ENCODE assay signal across 18 cellular contexts in the genomic region with DNA sequence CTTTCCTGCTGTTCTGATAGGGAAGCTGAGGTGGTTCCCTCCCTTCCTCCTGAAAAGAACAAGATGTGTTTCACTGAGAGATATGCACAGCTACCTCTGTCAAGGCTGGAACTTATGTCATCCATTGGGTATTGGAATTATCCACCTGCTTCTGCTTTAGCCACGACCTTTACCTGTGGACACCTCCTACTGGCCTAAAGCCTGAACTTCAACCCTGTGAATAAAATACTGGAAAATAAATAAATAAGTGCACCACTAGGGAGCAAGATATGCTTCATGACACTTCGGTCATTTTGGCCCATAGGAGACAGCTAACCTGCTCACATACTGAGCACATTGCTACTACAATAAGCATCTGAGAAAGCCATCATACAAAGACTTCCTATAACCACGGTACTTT.
DNase-seq lines count a peak whose midpoint lies in the region; ATAC-seq, FAIRE-seq and TF ChIP-seq lines count a peak whose summit lies in the region.
"Had no signal": no experiment of that assay in that cellular context is flagged by ENCODE, and none has a peak within 500 bp of the region (broad histone marks: within the 10 kb centered on the region; RNA-seq: fewer than 3 reads in every experiment).

No MANE protein-coding gene starts in this region.

- DNase-seq in ACHN: peak; percentile 1
- peak; percentile 2 for DNase-seq in bronchial epithelial cell (ENCODE audit: low read depth)
- no peak for DNase-seq in GM19239 (ENCODE audit: insufficient read length, low spot score)
- no peak for DNase-seq in central memory CD4-positive, alpha-beta T cell
- no peak for DNase-seq in Ammon's horn (ENCODE audit: low spot score)
- DNase-seq: activated CD4-positive, alpha-beta T cell treated with anti-CD3 and anti-CD28 coated beads, Interleukin-2, amount 10 ng/mL, durations not matched to agents 7 days and 5 days; activated T-cell treated with anti-CD3 and anti-CD28 coated beads for 4 hours; body of pancreas; dorsolateral prefrontal cortex; esophagus squamous epithelium; NCI-H187 treated with DMSO at 0.1 percent for 48 hours; right lobe of liver; stomach; uterus had no signal

- TF ChIP-seq CTCF in LNCAP (IDR thresholded peaks at IDR 0.05) (peak; percentile 32; the same call in 1 of the 2 replicates), bronchial epithelial cell (IDR thresholded peaks at IDR 0.05; ENCODE audit: insufficient read depth, low read length, severe bottlenecking) (no peak)

- FAIRE-seq in bronchial epithelial cell (lab: Jason Lieb, UNC): no peak
- no peak for FAIRE-seq in GM19239 (lab: Jason Lieb, UNC)
- FAIRE-seq: TTC549 had no signal

- H3K27me3 ChIP-seq in bronchial epithelial cell (ENCODE audit: control insufficient read depth, insufficient read depth, low read length): no peaks in the 10 kb centered on the region
- H3K27me3 ChIP-seq: body of pancreas, dorsolateral prefrontal cortex, esophagus squamous epithelium, right lobe of liver, stomach, uterus had no signal

- peak; percentile 59 for ATAC-seq in GM18517 (IDR thresholded peaks at IDR 0.05; ENCODE audit: unreplicated experiment)
- ATAC-seq in HG03439 (IDR thresholded peaks at IDR 0.05; ENCODE audit: unreplicated experiment): no peak
- ATAC-seq: body of pancreas, right lobe of liver had no signal

- H3K36me3 ChIP-seq in bronchial epithelial cell (ENCODE audit: control insufficient read depth, insufficient read depth, low read length): no peaks in the 10 kb centered on the region
- H3K36me3 ChIP-seq: esophagus squamous epithelium, right lobe of liver, stomach, uterus had no signal

- H3K4me3 ChIP-seq in bronchial epithelial cell (ENCODE audit: low read depth, low read length): no peak overlapping the region
- H3K4me3 ChIP-seq: body of pancreas, dorsolateral prefrontal cortex, esophagus squamous epithelium, right lobe of liver, stomach, uterus had no signal

- in situ Hi-C loops in ACHN (cut with HindIII; ENCODE audit: low pct_ligation_motif_present, low pct_unique_long_range_greater_than_20kb, low sequenced_read_pairs): no loop called here

Comparison
In these comparisons a context has a peak if more than half of its experiments do, and no peak if none do; other contexts are left out.
1. DNase-seq: peak in ACHN (single experiment) and bronchial epithelial cell (single experiment); none in GM19239 (single experiment), central memory CD4-positive, alpha-beta T cell (single experiment) and Ammon's horn (single experiment).